8 cellular contexts compared by ENCODE assay signal in genomic region chrX:107627792-107628661, GRCh38. TPM values are rescaled to one million over a fixed set of nuclear protein-coding genes. Genes with fewer than 3 reads are reported as not detected.
A peak's percentile ranks its signal among the peaks of the same experiment; 100 is the strongest.
DNase-seq lines count a peak whose midpoint lies in the region; ATAC-seq, FAIRE-seq and TF ChIP-seq lines count a peak whose summit lies in the region.

TSS of gene PRPS1 (plus strand) at chrX:107628510. CDS start at chrX:107628629, 119 bp downstream.

- peaks cover 44% of the 10 kb centered on the region for H3K79me2 ChIP-seq in SU-DHL-6 (ENCODE audit: insufficient read depth, low read length)

- no peaks in the 10 kb centered on the region for H3K36me3 ChIP-seq in SU-DHL-6 (ENCODE audit: low read length)
- no peaks in the 10 kb centered on the region for H3K36me3 ChIP-seq in pancreas
- no peaks in the 10 kb centered on the region for H3K36me3 ChIP-seq in tibial artery

- peak within 1 kb of the TSS; percentile 91 for H3K4me3 Mint-ChIP-seq in activated naive CD8-positive, alpha-beta T cell treated with anti-CD3 and anti-CD28 coated beads, Interleukin-2, amount 10 ng/mL, durations not matched to agents 7 days and 5 days

- H3K4me1 ChIP-seq in pancreas (peaks cover 0 to 5% (median 0%) of the 10 kb centered on the region in 3 donors), tibial artery (peaks cover 0 to 7% (median 0%) of the 10 kb centered on the region in 4 donors)

- no peaks in the 10 kb centered on the region for H3K9me3 Mint-ChIP-seq in activated naive CD8-positive, alpha-beta T cell treated with anti-CD3 and anti-CD28 coated beads, Interleukin-2, amount 10 ng/mL, durations not matched to agents 7 days and 5 days

- peak within 1 kb of the TSS; percentile 88 for H3K9ac ChIP-seq in SU-DHL-6 (ENCODE audit: low read length)

- H4K20me1 ChIP-seq in SU-DHL-6 (ENCODE audit: low read depth, low read length) = no peaks in the 10 kb centered on the region

- intact Hi-C loops in Right ventricle myocardium inferior (cut with DNase I) (no loop called here), pancreas (cut with DNase I) (no loop called here), tibial artery (cut with DNase I; ENCODE audit: low total_unique reads) (no loop called here)

- TF ChIP-seq POLR2A in GM10847 (IDR thresholded peaks at IDR 0.05; ENCODE audit: extremely low read depth, insufficient read length) = peak; percentile 48

- DNase-seq in NCI-H128 (lab: John Stamatoyannopoulos, UW; ENCODE audit: unreplicated experiment) = peak; percentile 89
- DNase-seq in activated naive CD8-positive, alpha-beta T cell treated with anti-CD3 and anti-CD28 coated beads, Interleukin-2, amount 10 ng/mL, durations not matched to agents 7 days and 5 days = peak; percentile 82
- DNase-seq in Right ventricle myocardium inferior (ENCODE audit: missing footprints) = peak; percentile 93
- peak; percentile 84 to 91 (median 88) for DNase-seq in pancreas
- peak; percentile 92 to 95 for DNase-seq in tibial artery

- H3K27ac ChIP-seq in SU-DHL-6 (ENCODE audit: low read depth, low read length) (peak within 1 kb of the TSS; percentile 72), pancreas (peak within 1 kb of the TSS; percentile 4 to 69 (median 23)), tibial artery (peak within 1 kb of the TSS; percentile 75 to 82)

- no peaks in the 10 kb centered on the region for H3F3A ChIP-seq in SU-DHL-6 (ENCODE audit: insufficient read depth)

- FAIRE-seq in pancreas (lab: Jason Lieb, UNC) = peak; percentile 98

- no peaks in the 10 kb centered on the region for H3K27me3 ChIP-seq in SU-DHL-6 (ENCODE audit: low read length)
- H3K27me3 ChIP-seq in pancreas = no peaks in the 10 kb centered on the region
- H3K27me3 ChIP-seq in tibial artery = no peaks in the 10 kb centered on the region

- no peaks in the 10 kb centered on the region for H3K27me3 Mint-ChIP-seq in activated naive CD8-positive, alpha-beta T cell treated with anti-CD3 and anti-CD28 coated beads, Interleukin-2, amount 10 ng/mL, durations not matched to agents 7 days and 5 days

- H3K9me3 ChIP-seq in SU-DHL-6 (ENCODE audit: insufficient read depth, low read length) (no peaks in the 10 kb centered on the region), pancreas (no peaks in the 10 kb centered on the region), tibial artery (no peaks in the 10 kb centered on the region)

- 1 to 25% methylated on average over 38 of the region's 38 CpGs for WGBS in pancreas, 2 donors

- H3K36me3 Mint-ChIP-seq in activated naive CD8-positive, alpha-beta T cell treated with anti-CD3 and anti-CD28 coated beads, Interleukin-2, amount 10 ng/mL, durations not matched to agents 7 days and 5 days = no peaks in the 10 kb centered on the region

- H3K9me2 ChIP-seq in SU-DHL-6 (replicated peaks; ENCODE audit: insufficient read depth, low read length) = no peaks in the 10 kb centered on the region

- H3K27ac Mint-ChIP-seq in activated naive CD8-positive, alpha-beta T cell treated with anti-CD3 and anti-CD28 coated beads, Interleukin-2, amount 10 ng/mL, durations not matched to agents 7 days and 5 days = peak within 1 kb of the TSS; percentile 90

- peak; percentile 100 for ATAC-seq in HG02678 (IDR thresholded peaks at IDR 0.05; ENCODE audit: unreplicated experiment)
- peak; percentile 99 for ATAC-seq in activated naive CD8-positive, alpha-beta T cell treated with anti-CD3 and anti-CD28 coated beads, Interleukin-2, amount 10 ng/mL, durations not matched to agents 7 days and 5 days (ENCODE audit: low read depth)
- ATAC-seq in Right ventricle myocardium inferior = peak; percentile 100
- peak; percentile 98 for ATAC-seq in pancreas

- TF ChIP-seq CTCF in SU-DHL-6 (IDR thresholded peaks at IDR 0.05; ENCODE audit: insufficient read depth, low read length, poor library complexity, severe bottlenecking) (no peak), pancreas (IDR thresholded peaks at IDR 0.05) (no peak), tibial artery (IDR thresholded peaks at IDR 0.05) (no peak)

- H3K4me2 ChIP-seq in SU-DHL-6 (ENCODE audit: low read depth, low read length, poor library complexity, severe bottlenecking) = peak within 1 kb of the TSS; percentile 96

- H3K4me3 ChIP-seq in SU-DHL-6 (ENCODE audit: insufficient read depth, low read length, poor library complexity, severe bottlenecking) = peak within 1 kb of the TSS; percentile 84
- peak within 1 kb of the TSS; percentile 5 to 55 (median 41) for H3K4me3 ChIP-seq in pancreas
- H3K4me3 ChIP-seq in tibial artery = peak within 1 kb of the TSS; percentile 67 to 73

- H3K4me1 Mint-ChIP-seq in activated naive CD8-positive, alpha-beta T cell treated with anti-CD3 and anti-CD28 coated beads, Interleukin-2, amount 10 ng/mL, durations not matched to agents 7 days and 5 days = peaks cover 17% of the 10 kb centered on the region

- POLR2A ChIA-PET in activated naive CD8-positive, alpha-beta T cell treated with anti-CD3 and anti-CD28 coated beads, Interleukin-2, amount 10 ng/mL, durations not matched to agents 7 days and 5 days (lab: Charles Lee) = interaction anchor here (0.8 to 1.6 kb wide), 11 partner anchors 11 to 629 kb away, joined by 3 to 14 read pairs (median 4); partner anchors contain the start of genes ATG4A, MID2 and PSMD10

- peak within 1 kb of the TSS; percentile 69 for H2AFZ ChIP-seq in SU-DHL-6 (ENCODE audit: low read depth, low read length, severe bottlenecking)

RNA-seq across cellular contexts. Expression of gene PRPS1, which starts in this region (rescaled TPM):
- 10 to 100 TPM; 62.0 to 69.2 TPM for total RNA-seq in activated naive CD8-positive, alpha-beta T cell treated with anti-CD3 and anti-CD28 coated beads, Interleukin-2, amount 10 ng/mL, durations not matched to agents 7 days and 5 days
- total RNA-seq in Right ventricle myocardium inferior = 24.1 TPM
- 10 to 100 TPM in 4 of 6 donors, 1 to 10 TPM in 2; 8.5 to 19.4 (median 14.1) TPM for total RNA-seq in pancreas
- 10 to 100 TPM in 1 of 2 donors, 1 to 10 TPM in 1; 5.9 to 22.8 TPM for polyA plus RNA-seq in pancreas

Comparison
In these comparisons a context has a peak if more than half of its experiments do, and no peak if none do; other contexts are left out.
1. Peak in every context shown above with its lines: DNase-seq, ATAC-seq, H3K4me3 ChIP-seq and H3K27ac ChIP-seq.
2. H3K27ac ChIP-seq: peak in every context shown above with its lines; median percentile 78 in tibial artery; 72 in SU-DHL-6; 23 in pancreas.